8 cellular contexts compared by ENCODE assay signal in the genomic region with DNA sequence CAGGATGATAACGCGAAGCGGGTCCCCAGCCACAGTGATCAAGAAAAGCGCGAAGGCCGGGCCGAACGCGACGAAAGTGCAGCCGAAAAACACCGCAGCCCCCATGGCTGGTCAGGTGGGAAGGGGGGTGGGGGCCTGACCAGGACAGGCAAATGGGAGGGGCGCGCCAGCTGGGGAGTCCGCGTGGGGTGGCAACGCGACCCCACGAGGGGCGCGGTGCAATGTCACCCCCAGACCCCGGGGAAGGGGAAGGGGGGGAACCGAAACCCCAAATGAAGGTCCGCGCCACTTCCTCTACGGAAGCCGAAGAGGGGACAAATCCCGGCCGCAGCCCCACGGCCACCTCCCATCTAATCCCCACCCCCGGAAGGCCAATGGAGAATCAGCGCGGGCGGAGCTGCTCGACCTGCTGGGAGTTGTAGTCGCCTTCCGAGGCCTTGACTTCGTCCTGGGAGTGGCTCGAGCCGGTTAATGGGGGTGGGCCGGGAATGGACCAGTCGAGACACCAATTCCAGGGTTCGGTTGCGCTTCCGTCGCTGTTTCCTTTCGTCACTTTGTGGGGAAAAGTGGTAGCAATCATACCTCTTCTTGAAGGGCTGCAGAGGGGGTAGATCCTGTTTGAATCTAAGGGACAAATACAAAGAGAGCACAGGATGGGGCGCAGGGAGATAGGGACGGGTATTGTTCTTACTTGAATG. TPM values are rescaled to one million over a fixed set of nuclear protein-coding genes. Genes with fewer than 3 reads are reported as not detected.
A peak's percentile ranks its signal among the peaks of the same experiment; 100 is the strongest.
DNase-seq lines count a peak whose midpoint lies in the region; ATAC-seq and TF ChIP-seq lines count a peak whose summit lies in the region.

A gene (minus strand): TSS at position 311 of the 698 bp plus-strand sequence. CDS start 206 bp downstream, at position 105.

- intact Hi-C loops in breast epithelium (cut with DNase I; ENCODE audit: low total_unique reads) = no loop called here

- POLR2A ChIA-PET in AG04450 (lab: Yijun Ruan, JAX) = interaction anchor here (0.9 to 1.0 kb wide), 3 partner anchors 13 to 19 kb away, joined by 3 to 6 read pairs (median 3); a partner anchor contains a TSS

- H3K4me1 ChIP-seq in breast epithelium (peaks cover 10 to 12% of the 10 kb centered on the region in 2 donors), iPS-20b (ENCODE audit: insufficient read depth, low read length) (peaks cover 15% of the 10 kb centered on the region; the same call in 1 of the 2 replicates)

- TF ChIP-seq CTCF in AG04450 (IDR thresholded peaks at IDR 0.05; ENCODE audit: low read depth, low read length) = no peak
- no peak for TF ChIP-seq CTCF in WERI-Rb-1 (IDR thresholded peaks at IDR 0.05; ENCODE audit: low read depth, low read length)
- TF ChIP-seq CTCF in breast epithelium (IDR thresholded peaks at IDR 0.05) = no peak

- H3K27ac ChIP-seq in AG04450 (ENCODE audit: low read depth, low read length) (peak within 1 kb of the TSS; percentile 70), WERI-Rb-1 (peak within 1 kb of the TSS; percentile 83), breast epithelium (peak within 1 kb of the TSS; percentile 93 to 97), iPS-20b (ENCODE audit: low read length) (peak within 1 kb of the TSS; percentile 84), skin epidermis (peak within 1 kb of the TSS; percentile 92 to 99 (median 97))

- H3K27me3 ChIP-seq in AG04450 (ENCODE audit: control insufficient read depth, insufficient read depth, low read length) (no peaks in the 10 kb centered on the region), WERI-Rb-1 (ENCODE audit: insufficient read depth, low read depth, severe bottlenecking) (no peaks in the 10 kb centered on the region), breast epithelium (no peaks in the 10 kb centered on the region), iPS-20b (ENCODE audit: insufficient read depth, low read length) (no peaks in the 10 kb centered on the region)

- peaks cover 39% of the 10 kb centered on the region for H3K36me3 ChIP-seq in WERI-Rb-1
- peaks cover 11% of the 10 kb centered on the region for H3K36me3 ChIP-seq in breast epithelium
- peaks cover 35% of the 10 kb centered on the region for H3K36me3 ChIP-seq in iPS-20b (ENCODE audit: insufficient read depth, low read depth, low read length)

- H3K9me3 ChIP-seq in AG04450 (ENCODE audit: control insufficient read depth, insufficient read depth, low read length) (no peaks in the 10 kb centered on the region; the same call in 1 of the 2 replicates), WERI-Rb-1 (ENCODE audit: severe bottlenecking) (no peaks in the 10 kb centered on the region), breast epithelium (no peaks in the 10 kb centered on the region), iPS-20b (ENCODE audit: insufficient read depth, low read depth, low read length) (no peaks in the 10 kb centered on the region)

- peak; percentile 46 for TF ChIP-seq POLR2A in breast epithelium (IDR thresholded peaks at IDR 0.05)

- peak; percentile 91 for DNase-seq in AG04450 (ENCODE audit: low read depth, low spot score)
- peak; percentile 96 for DNase-seq in NCI-H2227 treated with DMSO at 0.1 percent for 48 hours (lab: John Stamatoyannopoulos, UW)
- DNase-seq in WERI-Rb-1 = peak; percentile 100
- peak; percentile 96 for DNase-seq in breast epithelium (ENCODE audit: low spot score in 2 of 2)

- ATAC-seq in GM18909 (IDR thresholded peaks at IDR 0.05; ENCODE audit: poor library complexity, unreplicated experiment) (peak; percentile 91), HG03159 (IDR thresholded peaks at IDR 0.05; ENCODE audit: unreplicated experiment) (peak; percentile 85)

- peak within 1 kb of the TSS; percentile 95 for H3K4me3 ChIP-seq in AG04450 (ENCODE audit: low read depth, low read length)
- H3K4me3 ChIP-seq in WERI-Rb-1 (ENCODE audit: low read depth, low read length) = peak within 1 kb of the TSS; percentile 88
- peak within 1 kb of the TSS; percentile 94 to 97 (median 95) for H3K4me3 ChIP-seq in breast epithelium
- H3K4me3 ChIP-seq in iPS-20b (ENCODE audit: low read length) = peak within 1 kb of the TSS; percentile 97
- H3K4me3 ChIP-seq in skin epidermis = peak within 1 kb of the TSS; percentile 77 to 99 (median 93)

- H3K9ac ChIP-seq in iPS-20b (ENCODE audit: low read depth, low read length) = peak within 1 kb of the TSS; percentile 96

- CTCF ChIA-PET in AG04450 (lab: Charles Lee) = interaction anchor here (0.8 to 6.7 kb wide), 5 partner anchors 12 to 18 kb away, joined by 3 to 118 read pairs (median 3); a partner anchor contains a TSS

RNA-seq across cellular contexts. Expression of the gene that starts here (rescaled TPM):
- 117 and 121 TPM in 2 replicates for polyA plus RNA-seq in AG04450 (2011; rRNA removed)
- polyA minus RNA-seq in AG04450 (2011; rRNA and poly(A)+ RNA removed) = 94.3 and 106 TPM in 2 replicates
- 100 to 1,000 TPM in 2 of 3 donors, 10 to 100 TPM in 1; 86.9 to 138 (median 104) TPM for total RNA-seq in breast epithelium

Comparison
In these comparisons a context has a peak if more than half of its experiments do, and no peak if none do; other contexts are left out.
1. Peak in every context shown above with its lines: DNase-seq, ATAC-seq, H3K4me3 ChIP-seq and H3K27ac ChIP-seq.